ENCODE assay signal across 9 cellular contexts in genomic region chr14:68684466-68685418, GRCh38.
DNase-seq lines count a peak whose midpoint lies in the region; TF ChIP-seq lines count a peak whose summit lies in the region.
"Had no signal": no experiment of that assay in that cellular context is flagged by ENCODE, and none has a peak within 500 bp of the region (broad histone marks: within the 10 kb centered on the region; RNA-seq: fewer than 3 reads in every experiment).

No MANE protein-coding gene starts in this region.

- CTCF ChIA-PET in activated naive CD4-positive, alpha-beta T cell treated with anti-CD3 and anti-CD28 coated beads, Interleukin-2, amount 10 ng/mL, durations not matched to agents 7 days and 5 days (lab: Charles Lee) = interaction anchor here (0.8 to 1.2 kb wide), 4 partner anchors 14 to 401 kb away, joined by 3 to 4 read pairs (median 4); no protein-coding TSS in a partner anchor

- H3K27ac ChIP-seq in coronary artery = peak overlapping the region in 1 of 2 donors; percentile 83

- H3K27ac Mint-ChIP-seq in activated naive CD4-positive, alpha-beta T cell treated with anti-CD3 and anti-CD28 coated beads, Interleukin-2, amount 10 ng/mL, durations not matched to agents 7 days and 5 days = peak overlapping the region; percentile 95
- H3K27ac Mint-ChIP-seq in activated naive CD8-positive, alpha-beta T cell = peak overlapping the region; percentile 92
- H3K27ac Mint-ChIP-seq in mesothelial cell of epicardium (peak overlapping the region; percentile 96), type B pancreatic cell (peak overlapping the region; percentile 91)

- peaks cover 58% of the 10 kb centered on the region for H3K4me1 Mint-ChIP-seq in activated naive CD4-positive, alpha-beta T cell treated with anti-CD3 and anti-CD28 coated beads, Interleukin-2, amount 10 ng/mL, durations not matched to agents 7 days and 5 days
- H3K4me1 Mint-ChIP-seq in activated naive CD8-positive, alpha-beta T cell (ENCODE audit: low read depth) = peaks cover 70% of the 10 kb centered on the region
- H3K4me1 Mint-ChIP-seq in mesothelial cell of epicardium (peaks cover 87% of the 10 kb centered on the region), type B pancreatic cell (ENCODE audit: unreplicated experiment) (peaks cover 79% of the 10 kb centered on the region)

- no peak overlapping the region for H3K4me3 ChIP-seq in coronary artery

- no peaks in the 10 kb centered on the region for H3K36me3 Mint-ChIP-seq in activated naive CD4-positive, alpha-beta T cell treated with anti-CD3 and anti-CD28 coated beads, Interleukin-2, amount 10 ng/mL, durations not matched to agents 7 days and 5 days
- no peaks in the 10 kb centered on the region for H3K36me3 Mint-ChIP-seq in activated naive CD8-positive, alpha-beta T cell
- H3K36me3 Mint-ChIP-seq in mesothelial cell of epicardium (no peaks in the 10 kb centered on the region), type B pancreatic cell (peaks cover 8% of the 10 kb centered on the region)

- H3K27me3 Mint-ChIP-seq in activated naive CD4-positive, alpha-beta T cell treated with anti-CD3 and anti-CD28 coated beads, Interleukin-2, amount 10 ng/mL, durations not matched to agents 7 days and 5 days = peaks cover 16% of the 10 kb centered on the region
- no peaks in the 10 kb centered on the region for H3K27me3 Mint-ChIP-seq in activated naive CD8-positive, alpha-beta T cell
- H3K27me3 Mint-ChIP-seq in mesothelial cell of epicardium (ENCODE audit: low read depth) (no peaks in the 10 kb centered on the region), type B pancreatic cell (no peaks in the 10 kb centered on the region)

- TF ChIP-seq CTCF in mesothelial cell of epicardium (IDR thresholded peaks at IDR 0.05; ENCODE audit: unreplicated experiment) = no peak
- no peak for TF ChIP-seq CTCF in type B pancreatic cell (conservative IDR thresholded peaks at IDR 0.05)
- TF ChIP-seq CTCF in coronary artery (IDR thresholded peaks at IDR 0.05) = no peak

- H3K9me3 Mint-ChIP-seq in activated naive CD4-positive, alpha-beta T cell treated with anti-CD3 and anti-CD28 coated beads, Interleukin-2, amount 10 ng/mL, durations not matched to agents 7 days and 5 days = no peaks in the 10 kb centered on the region
- H3K9me3 Mint-ChIP-seq in activated naive CD8-positive, alpha-beta T cell (ENCODE audit: low read depth) = no peaks in the 10 kb centered on the region
- peaks cover under 1% of the 10 kb centered on the region for H3K9me3 Mint-ChIP-seq in mesothelial cell of epicardium
- H3K9me3 Mint-ChIP-seq in type B pancreatic cell = peaks cover 5% of the 10 kb centered on the region

- peak overlapping the region; percentile 7 for H3K4me3 Mint-ChIP-seq in activated naive CD4-positive, alpha-beta T cell treated with anti-CD3 and anti-CD28 coated beads, Interleukin-2, amount 10 ng/mL, durations not matched to agents 7 days and 5 days
- H3K4me3 Mint-ChIP-seq in activated naive CD8-positive, alpha-beta T cell = peak overlapping the region; percentile 59
- H3K4me3 Mint-ChIP-seq in mesothelial cell of epicardium (no peak overlapping the region), type B pancreatic cell (no peak overlapping the region)

- peak; percentile 14 for DNase-seq in activated naive CD4-positive, alpha-beta T cell treated with anti-CD3 and anti-CD28 coated beads, Interleukin-2, amount 10 ng/mL, durations not matched to agents 7 days and 5 days
- DNase-seq in activated naive CD4-positive, alpha-beta T cell treated with Interleukin-2 at 50 U/mL for 16 hours = no peak
- DNase-seq in mesothelial cell of epicardium (ENCODE audit: low spot score in 2 of 2, unreplicated experiment in 2 of 2) (no peak), type B pancreatic cell (ENCODE audit: extremely low spot score, unreplicated experiment) (no peak), coronary artery (ENCODE audit: low spot score) (no peak), NCI-H524 (lab: John Stamatoyannopoulos, UW) (no peak), pons (ENCODE audit: low spot score) (no peak)
- DNase-seq: SHP77 had no signal

Comparison
In these comparisons a context has a peak if more than half of its experiments do, and no peak if none do; other contexts are left out.
1. H3K4me3 Mint-ChIP-seq: peak in activated naive CD4-positive, alpha-beta T cell treated with anti-CD3 and anti-CD28 coated beads, Interleukin-2, amount 10 ng/mL, durations not matched to agents 7 days and 5 days (single experiment) and activated naive CD8-positive, alpha-beta T cell (single experiment); none in mesothelial cell of epicardium (single experiment) and type B pancreatic cell (single experiment).
2. Peak in every context shown above with its lines, with median percentiles within 50 percentile points of each other: H3K27ac Mint-ChIP-seq.